27 cellular contexts compared by ENCODE assay signal in the genomic region with DNA sequence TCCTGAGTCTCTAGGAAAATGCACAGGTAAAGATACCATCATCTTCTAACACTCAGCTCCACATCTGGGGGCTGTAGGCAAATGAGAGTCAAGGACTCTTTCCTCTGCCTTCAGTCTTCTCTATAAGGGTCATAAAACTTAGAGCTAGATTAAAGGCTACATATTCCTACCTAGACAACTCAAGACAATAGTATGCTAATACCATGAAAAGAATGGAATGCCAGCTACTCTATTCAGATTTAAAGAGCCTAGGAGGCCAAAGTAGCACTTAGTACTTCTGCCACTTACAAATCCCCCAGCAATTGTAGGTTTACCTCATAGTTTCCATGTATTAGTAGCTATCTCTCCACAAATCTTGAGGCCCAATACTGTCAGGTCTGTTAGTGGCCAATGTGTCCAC.
"Had no signal": no experiment of that assay in that cellular context is flagged by ENCODE, and none has a peak within 500 bp of the region (broad histone marks: within the 10 kb centered on the region; RNA-seq: fewer than 3 reads in every experiment).

No MANE protein-coding gene starts in this region.

- H3K4me2 ChIP-seq: hepatocyte, neural progenitor cell, smooth muscle cell had no signal

- H3K27ac ChIP-seq: coronary artery, esophagus muscularis mucosa, foreskin keratinocyte, gastroesophageal sphincter, heart left ventricle, hepatocyte, left ventricle myocardium inferior, lower lobe of right lung, neural progenitor cell, parathyroid adenoma, right atrium auricular region, stomach, thyroid gland had no signal

- H3K4me3 ChIP-seq: coronary artery, esophagus muscularis mucosa, gastroesophageal sphincter, heart left ventricle, hepatocyte, left ventricle myocardium inferior, lower lobe of right lung, neural progenitor cell, right atrium auricular region, smooth muscle cell, stomach, thyroid gland had no signal

- H3K27ac Mint-ChIP-seq: nephron; neural progenitor cell; progenitor cell of endocrine pancreas; stimulated activated effector memory CD8-positive, alpha-beta T cell treated with anti-CD3 and anti-CD28 coated beads, Interleukin-12 subunit alpha, Interleukin-12 subunit beta, amount 100 ng/mL, for 72 hours had no signal

- H3K4me1 ChIP-seq: esophagus muscularis mucosa, foreskin keratinocyte, gastroesophageal sphincter, heart left ventricle, left ventricle myocardium inferior, neural progenitor cell, parathyroid adenoma, right atrium auricular region, stomach, thyroid gland had no signal

- H3K9ac ChIP-seq: neural progenitor cell, parathyroid adenoma had no signal

- ATAC-seq: foreskin keratinocyte; gastroesophageal sphincter; heart left ventricle; left cardiac atrium; sciatic nerve; stimulated activated effector memory CD8-positive, alpha-beta T cell treated with anti-CD3 and anti-CD28 coated beads, Interleukin-12 subunit alpha, Interleukin-12 subunit beta, amount 100 ng/mL, for 72 hours had no signal

- H3K79me2 ChIP-seq: hepatocyte, parathyroid adenoma had no signal

- H3K4me3 Mint-ChIP-seq: naive B cell; nephron; neural progenitor cell; stimulated activated effector memory CD8-positive, alpha-beta T cell treated with anti-CD3 and anti-CD28 coated beads, Interleukin-12 subunit alpha, Interleukin-12 subunit beta, amount 100 ng/mL, for 72 hours had no signal

- H3K36me3 Mint-ChIP-seq: naive B cell; neural progenitor cell; stimulated activated effector memory CD8-positive, alpha-beta T cell treated with anti-CD3 and anti-CD28 coated beads, Interleukin-12 subunit alpha, Interleukin-12 subunit beta, amount 100 ng/mL, for 72 hours had no signal

- H3K9me3 ChIP-seq: esophagus muscularis mucosa, gastroesophageal sphincter, lower lobe of right lung, right atrium auricular region, stomach, thyroid gland had no signal

- H3K27me3 Mint-ChIP-seq: naive B cell, progenitor cell of endocrine pancreas had no signal

- DNase-seq: dermis blood vessel endothelial cell; effector memory CD4-positive, alpha-beta T cell; foreskin keratinocyte; heart left ventricle; left cardiac atrium; left ventricle myocardium inferior; lower lobe of right lung; naive B cell; stimulated activated CD4-positive, alpha-beta T cell treated with anti-CD3 and anti-CD28 coated beads, Interleukin-12 subunit alpha, Interleukin-12 subunit beta, amount 100 ng/mL, for 4 hours; stimulated activated CD4-positive, alpha-beta T cell treated with anti-CD3 and anti-CD28 coated beads, Interleukin-2, amount 100 ng/mL, for 24 hours; stimulated activated CD4-positive, alpha-beta T cell treated with anti-CD3 and anti-CD28 coated beads, Interleukin-4, amount 100 ng/mL, for 24 hours; stimulated activated naive CD4-positive, alpha-beta T cell treated with Interleukin-2 at 50 U/mL for 16 hours; stomach; thyroid gland; trophoblast cell had no signal

- H3K27me3 ChIP-seq: esophagus muscularis mucosa, foreskin keratinocyte, gastroesophageal sphincter, heart left ventricle, hepatocyte, neural progenitor cell, right atrium auricular region, stomach, thyroid gland had no signal

- H3K9me3 Mint-ChIP-seq: nephron, neural progenitor cell had no signal

- H3K4me1 Mint-ChIP-seq: naive B cell; nephron; neural progenitor cell; stimulated activated effector memory CD8-positive, alpha-beta T cell treated with anti-CD3 and anti-CD28 coated beads, Interleukin-12 subunit alpha, Interleukin-12 subunit beta, amount 100 ng/mL, for 72 hours had no signal

- H3K36me3 ChIP-seq: esophagus muscularis mucosa, gastroesophageal sphincter, heart left ventricle, left ventricle myocardium inferior, lower lobe of right lung, neural progenitor cell, right atrium auricular region, stomach, thyroid gland had no signal

- H2AFZ ChIP-seq: hepatocyte, neural progenitor cell, parathyroid adenoma had no signal
